In the genomic region with DNA sequence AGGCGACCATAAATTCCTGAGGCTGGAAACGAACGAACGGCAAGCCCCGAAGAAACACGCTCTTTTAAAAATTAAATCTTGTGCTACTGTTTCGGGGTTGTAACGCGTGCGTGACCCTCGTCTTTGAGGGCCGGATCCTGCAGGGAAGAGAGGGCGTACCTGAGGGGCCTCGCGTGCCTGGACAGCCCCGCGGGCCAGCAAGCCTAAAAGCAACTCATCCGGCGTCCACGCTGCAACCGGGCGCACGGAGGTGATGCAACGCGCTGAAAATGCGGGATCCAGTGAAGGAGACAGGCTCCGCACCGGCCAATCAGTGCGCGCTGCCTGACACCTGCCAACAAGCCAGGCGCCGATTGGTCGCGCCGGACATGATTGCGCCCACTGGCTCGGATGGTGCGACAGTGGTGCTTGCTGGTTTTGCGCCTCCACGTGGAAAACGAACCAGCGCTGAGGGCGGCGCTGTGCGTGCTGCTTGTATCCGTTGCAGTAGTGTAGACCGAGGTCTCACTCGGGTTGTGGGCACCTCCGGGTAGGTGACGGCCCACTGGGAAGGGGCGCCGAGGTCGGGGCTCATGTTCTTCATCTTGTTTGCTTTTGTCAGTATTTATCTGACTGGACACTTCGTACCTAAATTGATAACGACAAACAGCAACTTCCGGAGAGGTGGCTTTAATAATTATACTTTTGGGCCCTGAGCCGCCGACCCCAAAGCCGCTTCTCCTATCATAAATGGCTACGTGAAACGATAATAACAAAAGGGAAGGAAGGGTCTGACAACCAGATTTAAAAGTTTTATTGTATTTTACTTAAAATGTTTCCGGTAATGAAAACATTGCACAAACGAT, we compare ENCODE assay signal across 8 cellular contexts.
DNase-seq lines count a peak whose midpoint lies in the region; ATAC-seq and TF ChIP-seq lines count a peak whose summit lies in the region.

A gene (minus strand): TSS at position 246 of the 845 bp plus-strand sequence. CDS start 4,278 bp downstream, outside the sequence.

- no peaks in the 10 kb centered on the region for H3K27me3 ChIP-seq in MM.1S (replicated peaks; ENCODE audit: insufficient read depth, low read length)

- peak; percentile 96 for DNase-seq in GF-D8 (lab: John Stamatoyannopoulos, UW)
- DNase-seq in HCEC 1CT, result peak; percentile 96
- peak; percentile 99 for DNase-seq in MM.1S
- DNase-seq in SIG-M5 (lab: John Stamatoyannopoulos, UW), result peak; percentile 62
- peak; percentile 99 for DNase-seq in activated gamma-delta T cell (lab: John Stamatoyannopoulos, UW)
- peak; percentile 98 for DNase-seq in fibroblast of the conjunctiva (ENCODE audit: low read depth)
- peak; percentile 99 for DNase-seq in nephron progenitor cell
- DNase-seq in stimulated activated naive CD8-positive, alpha-beta T cell treated with anti-CD3 and anti-CD28 coated beads, Interleukin-15, amount 100 ng/mL, for 72 hours, result peak; percentile 100

- H3K36me3 ChIP-seq in MM.1S (replicated peaks; ENCODE audit: insufficient read depth, low read length), result peaks cover 10% of the 10 kb centered on the region; the same call in 1 of the 2 replicates

- peak within 1 kb of the TSS; percentile 80 for H2AFZ ChIP-seq in MM.1S (ENCODE audit: low read length)

- no peaks in the 10 kb centered on the region for H4K20me1 ChIP-seq in MM.1S (ENCODE audit: insufficient read depth, low read length)

- peaks cover 39% of the 10 kb centered on the region for H3K36me3 Mint-ChIP-seq in nephron progenitor cell (ENCODE audit: low read depth)

- no peaks in the 10 kb centered on the region for H3K27me3 Mint-ChIP-seq in nephron progenitor cell (ENCODE audit: low read depth, poor library complexity)
- no peaks in the 10 kb centered on the region for H3K27me3 Mint-ChIP-seq in stimulated activated naive CD8-positive, alpha-beta T cell treated with anti-CD3 and anti-CD28 coated beads, Interleukin-15, amount 100 ng/mL, for 72 hours

- H3K79me2 ChIP-seq in MM.1S (ENCODE audit: low read length), result peaks cover 76% of the 10 kb centered on the region

- no peaks in the 10 kb centered on the region for H3K9me2 ChIP-seq in MM.1S (replicated peaks; ENCODE audit: insufficient read depth, low read length)

- H3K4me3 ChIP-seq in MM.1S (ENCODE audit: low read length), result peak within 1 kb of the TSS; percentile 94

- peak; percentile 97 for ATAC-seq in stimulated activated naive CD8-positive, alpha-beta T cell treated with anti-CD3 and anti-CD28 coated beads, Interleukin-15, amount 100 ng/mL, for 72 hours

- peaks cover 31% of the 10 kb centered on the region for H3F3A ChIP-seq in MM.1S (ENCODE audit: insufficient read depth, low read length)

- peak within 1 kb of the TSS; percentile 93 for H3K4me2 ChIP-seq in MM.1S (ENCODE audit: low read depth, low read length)

- peak within 1 kb of the TSS; percentile 92 for H3K4me3 Mint-ChIP-seq in nephron progenitor cell
- H3K4me3 Mint-ChIP-seq in stimulated activated naive CD8-positive, alpha-beta T cell treated with anti-CD3 and anti-CD28 coated beads, Interleukin-15, amount 100 ng/mL, for 72 hours, result peak within 1 kb of the TSS; percentile 98 to 99

- peaks cover 11% of the 10 kb centered on the region for H3K9me3 Mint-ChIP-seq in nephron progenitor cell
- H3K9me3 Mint-ChIP-seq in stimulated activated naive CD8-positive, alpha-beta T cell treated with anti-CD3 and anti-CD28 coated beads, Interleukin-15, amount 100 ng/mL, for 72 hours, result no peaks in the 10 kb centered on the region

- H3K9ac ChIP-seq in MM.1S (ENCODE audit: low read length), result peak within 1 kb of the TSS; percentile 91

- H3K4me1 ChIP-seq in MM.1S (ENCODE audit: low read length), result peaks cover 25% of the 10 kb centered on the region

- H3K9me3 ChIP-seq in MM.1S (replicated peaks; ENCODE audit: insufficient read depth, low read length), result no peaks in the 10 kb centered on the region

- peak within 1 kb of the TSS; percentile 79; the same call in 1 of the 2 replicates for H3K27ac ChIP-seq in MM.1S (ENCODE audit: low read length)

- peaks cover 67% of the 10 kb centered on the region for H3K4me1 Mint-ChIP-seq in nephron progenitor cell
- H3K4me1 Mint-ChIP-seq in stimulated activated naive CD8-positive, alpha-beta T cell treated with anti-CD3 and anti-CD28 coated beads, Interleukin-15, amount 100 ng/mL, for 72 hours, result peaks cover 77% of the 10 kb centered on the region

- H3K27ac Mint-ChIP-seq in nephron progenitor cell, result peak within 1 kb of the TSS; percentile 99
- peak within 1 kb of the TSS; percentile 100 for H3K27ac Mint-ChIP-seq in stimulated activated naive CD8-positive, alpha-beta T cell treated with anti-CD3 and anti-CD28 coated beads, Interleukin-15, amount 100 ng/mL, for 72 hours

- TF ChIP-seq CTCF in MM.1S (IDR thresholded peaks at IDR 0.05; ENCODE audit: low read length), result peak; percentile 36
- TF ChIP-seq CTCF in nephron progenitor cell (IDR thresholded peaks at IDR 0.05), result no peak

Comparison
In these comparisons a context has a peak if more than half of its experiments do, and no peak if none do; other contexts are left out.
1. Peak in every context shown above with its lines: DNase-seq, ATAC-seq, H3K4me3 ChIP-seq and H3K27ac ChIP-seq.